In the genomic region with DNA sequence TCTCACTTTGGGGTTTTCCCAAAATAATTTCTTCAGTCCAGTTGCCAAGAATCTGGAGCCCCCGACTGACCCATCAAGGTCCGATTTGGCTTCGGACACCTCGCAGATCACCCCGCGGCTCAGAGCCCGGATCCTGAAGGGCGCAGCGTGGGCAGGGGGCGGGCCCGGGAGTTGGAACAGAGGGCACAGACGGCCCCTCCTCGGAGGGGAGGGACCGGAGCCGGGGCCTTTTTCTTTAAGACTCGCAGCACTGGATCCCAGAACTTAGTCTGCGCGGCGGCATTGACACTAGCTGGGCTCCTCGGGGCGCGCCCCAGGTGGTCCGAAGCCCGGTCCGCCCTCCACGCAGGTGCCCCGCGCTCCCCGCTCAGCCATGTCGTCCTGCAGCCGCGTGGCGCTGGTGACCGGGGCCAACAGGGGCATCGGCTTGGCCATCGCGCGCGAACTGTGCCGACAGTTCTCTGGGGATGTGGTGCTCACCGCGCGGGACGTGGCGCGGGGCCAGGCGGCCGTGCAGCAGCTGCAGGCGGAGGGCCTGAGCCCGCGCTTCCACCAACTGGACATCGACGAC, we compare ENCODE assay signal across 8 cellular contexts. TPM values are rescaled to one million over a fixed set of nuclear protein-coding genes. Genes with fewer than 3 reads are reported as not detected.
DNase-seq lines count a peak whose midpoint lies in the region; ATAC-seq and TF ChIP-seq lines count a peak whose summit lies in the region.

CBR3 (plus strand) TSS at position 260 of the 571 bp plus-strand sequence; CDS start at position 374, 114 bp downstream.

- H2AFZ ChIP-seq in DND-41 (ENCODE audit: low read depth, low read length): peak within 1 kb of the TSS; percentile 85
- peak within 1 kb of the TSS; percentile 92 for H2AFZ ChIP-seq in MM.1S (ENCODE audit: low read length)

- H3K79me2 ChIP-seq in DND-41 (ENCODE audit: insufficient read depth, low read length): no peaks in the 10 kb centered on the region
- no peaks in the 10 kb centered on the region for H3K79me2 ChIP-seq in MM.1S (ENCODE audit: low read length)

- no peaks in the 10 kb centered on the region for H3K9me3 ChIP-seq in DND-41 (ENCODE audit: insufficient read depth, low read length, severe bottlenecking)
- H3K9me3 ChIP-seq in MM.1S (replicated peaks; ENCODE audit: insufficient read depth, low read length): no peaks in the 10 kb centered on the region
- no peaks in the 10 kb centered on the region for H3K9me3 ChIP-seq in muscle layer of colon (ENCODE audit: low read length)

- DNase-seq in DND-41 (no peak), MM.1S (peak; percentile 66), activated T-cell treated with anti-CD3 and anti-CD28 coated beads for 24 hours (ENCODE audit: low read depth) (peak; percentile 41), epithelial cell of proximal tubule (ENCODE audit: low read depth) (no peak), pons (ENCODE audit: low spot score) (no peak)

- H3K4me1 ChIP-seq in DND-41 (ENCODE audit: insufficient read depth, low read length): peaks cover 28% of the 10 kb centered on the region
- H3K4me1 ChIP-seq in MM.1S (ENCODE audit: low read length): peaks cover 12% of the 10 kb centered on the region; the same call in 1 of the 2 replicates
- peaks cover 7% of the 10 kb centered on the region for H3K4me1 ChIP-seq in muscle layer of colon (ENCODE audit: insufficient read depth, low read length)

- no peaks in the 10 kb centered on the region for H3K9me2 ChIP-seq in MM.1S (replicated peaks; ENCODE audit: insufficient read depth, low read length)

- H4K20me1 ChIP-seq in DND-41 (ENCODE audit: insufficient read depth, low read length) (no peaks in the 10 kb centered on the region), MM.1S (ENCODE audit: insufficient read depth, low read length) (no peaks in the 10 kb centered on the region)

- H3K36me3 ChIP-seq in DND-41 (ENCODE audit: insufficient read depth, low read length) (no peaks in the 10 kb centered on the region), MM.1S (replicated peaks; ENCODE audit: insufficient read depth, low read length) (no peaks in the 10 kb centered on the region), muscle layer of colon (ENCODE audit: insufficient read depth, low read length) (no peaks in the 10 kb centered on the region)

- H3K27ac ChIP-seq in DND-41 (ENCODE audit: low read length) (peak within 1 kb of the TSS; percentile 74), MM.1S (ENCODE audit: low read length) (peak within 1 kb of the TSS; percentile 45; the same call in 1 of the 2 replicates), muscle layer of colon (ENCODE audit: low read depth, low read length) (peak within 1 kb of the TSS; percentile 59)

- H3K4me2 ChIP-seq in DND-41 (ENCODE audit: insufficient read depth, low read length) (peak within 1 kb of the TSS; percentile 82), MM.1S (ENCODE audit: low read depth, low read length) (peak within 1 kb of the TSS; percentile 96)

- no peak for ATAC-seq in DND-41 (ENCODE audit: insufficient read depth, low read depth)
- no peak for ATAC-seq in GM18520 (IDR thresholded peaks at IDR 0.05; ENCODE audit: unreplicated experiment)

- H3K27me3 ChIP-seq in DND-41 (ENCODE audit: insufficient read depth, low read length, poor library complexity) (peaks cover 4% of the 10 kb centered on the region), MM.1S (replicated peaks; ENCODE audit: insufficient read depth, low read length) (peaks cover 16% of the 10 kb centered on the region; the same call in 1 of the 2 replicates), muscle layer of colon (ENCODE audit: control insufficient read depth in 1 of 2, insufficient read depth in 2 of 2, low read length in 2 of 2) (no peaks in the 10 kb centered on the region)

- H3K9ac ChIP-seq in DND-41 (ENCODE audit: low read depth, low read length) (peak within 1 kb of the TSS; percentile 64), MM.1S (ENCODE audit: low read length) (peak within 1 kb of the TSS; percentile 65), muscle layer of colon (ENCODE audit: low read length) (peak within 1 kb of the TSS; percentile 69)

- H3F3A ChIP-seq in MM.1S (ENCODE audit: insufficient read depth, low read length): peaks cover 21% of the 10 kb centered on the region

- no peak for TF ChIP-seq CTCF in DND-41 (IDR thresholded peaks at IDR 0.05; ENCODE audit: borderline replicate concordance, extremely low read depth, low read length, poor library complexity, severe bottlenecking)
- no peak for TF ChIP-seq CTCF in MM.1S (IDR thresholded peaks at IDR 0.05; ENCODE audit: low read length)
- TF ChIP-seq CTCF in epithelial cell of proximal tubule (conservative IDR thresholded peaks at IDR 0.05; ENCODE audit: low read depth, low read length): no peak
- TF ChIP-seq CTCF in subcutaneous adipose tissue (IDR thresholded peaks at IDR 0.05; ENCODE audit: low read depth): no peak

- H3K4me3 ChIP-seq in DND-41 (ENCODE audit: low read depth in 1 of 2, low read length in 2 of 2) (peak within 1 kb of the TSS; percentile 31 to 63; a peak in 3 of 4 replicates), MM.1S (ENCODE audit: low read length) (peak within 1 kb of the TSS; percentile 79), epithelial cell of proximal tubule (ENCODE audit: low read depth, low read length) (peak within 1 kb of the TSS; percentile 77), muscle layer of colon (ENCODE audit: low read depth in 1 of 2, low read length in 2 of 2) (peak within 1 kb of the TSS; percentile 27 to 95)

RNA-seq across cellular contexts. Expression of gene CBR3, which starts in this region (rescaled TPM):
- 12.8 and 17.7 TPM in 2 replicates for total RNA-seq in epithelial cell of proximal tubule
- total RNA-seq in subcutaneous adipose tissue: 10 to 100 TPM; 20.9 to 46.7 (median 24.5) TPM

Comparison
In these comparisons a context has a peak if more than half of its experiments do, and no peak if none do; other contexts are left out.
1. DNase-seq: peak in MM.1S (single experiment) and activated T-cell treated with anti-CD3 and anti-CD28 coated beads for 24 hours (single experiment); none in DND-41 (single experiment), epithelial cell of proximal tubule (single experiment) and pons (single experiment).
2. Peak in every context shown above with its lines, with median percentiles within 50 percentile points of each other: H3K27ac ChIP-seq, H3K4me3 ChIP-seq and H3K9ac ChIP-seq.